Comparison of ENCODE assay signal across 19 cellular contexts in genomic region chr19:7376151-7376852, GRCh38. TPM values are rescaled to one million over a fixed set of nuclear protein-coding genes. Genes with fewer than 3 reads are reported as not detected.
A peak's percentile ranks its signal among the peaks of the same experiment; 100 is the strongest.
DNase-seq lines count a peak whose midpoint lies in the region; ATAC-seq and TF ChIP-seq lines count a peak whose summit lies in the region.
"Had no signal": no experiment of that assay in that cellular context is flagged by ENCODE, and none has a peak within 500 bp of the region (broad histone marks: within the 10 kb centered on the region; RNA-seq: fewer than 3 reads in every experiment).

No MANE protein-coding gene starts in this region.

- no peaks in the 10 kb centered on the region for H4K20me1 ChIP-seq in GM23338 (replicated peaks; ENCODE audit: insufficient read depth)

- H3K9me2 ChIP-seq in GM23338 (ENCODE audit: insufficient read depth), result no peaks in the 10 kb centered on the region

- H3K36me3 Mint-ChIP-seq in GM23338 (ENCODE audit: low read depth), result no peaks in the 10 kb centered on the region; the same call in 2 of the 3 replicates
- peaks cover 53% of the 10 kb centered on the region for H3K36me3 Mint-ChIP-seq in T-cell

- no peaks in the 10 kb centered on the region for H3K79me2 ChIP-seq in GM23338 (replicated peaks; ENCODE audit: insufficient read depth)

- no peak for TF ChIP-seq CTCF in GM23338 (conservative IDR thresholded peaks at IDR 0.05; ENCODE audit: low read depth in 2 of 2)

- H3K4me1 Mint-ChIP-seq in GM23338, result peaks cover 8% of the 10 kb centered on the region; the same call in 1 of the 3 replicates
- peaks cover 13 to 15% (median 13%) of the 10 kb centered on the region in 3 donors for H3K4me1 Mint-ChIP-seq in T-cell

- no peak overlapping the region for H3K27ac ChIP-seq in GM23338 (ENCODE audit: low read depth)
- H3K27ac ChIP-seq: right lobe of liver, SJCRH30, stomach had no signal

- POLR2A ChIA-PET in T-cell (lab: Charles Lee), result interaction anchor here in 1 of 2 donors (1.1 kb wide), 1 partner anchor 22 kb away, joined by 5 read pairs; no protein-coding TSS in a partner anchor

- peak; percentile 61 for ATAC-seq in GM23338
- no peak for ATAC-seq in T-cell (replicated peaks in 1 of 4)
- ATAC-seq in HG02642 (IDR thresholded peaks at IDR 0.05; ENCODE audit: poor library complexity, unreplicated experiment), result no peak
- ATAC-seq in GM19328 (IDR thresholded peaks at IDR 0.05; ENCODE audit: unreplicated experiment), result no peak
- ATAC-seq: HCT116, right lobe of liver had no signal

- no peaks in the 10 kb centered on the region for H3F3A ChIP-seq in GM23338 (replicated peaks; ENCODE audit: low read depth)

- H2AFZ ChIP-seq in GM23338, result no peak overlapping the region

- no peaks in the 10 kb centered on the region for H3K27me3 ChIP-seq in GM23338 (ENCODE audit: insufficient read depth)
- H3K27me3 ChIP-seq: right lobe of liver, SJCRH30, stomach had no signal

- H3K4me3 Mint-ChIP-seq in GM23338 (no peak overlapping the region), T-cell (no peak overlapping the region)

- H3K4me1 ChIP-seq in GM23338 (ENCODE audit: insufficient read depth), result no peaks in the 10 kb centered on the region
- H3K4me1 ChIP-seq: right lobe of liver, SJCRH30 had no signal

- CTCF ChIA-PET in T-cell (lab: Charles Lee), result no interaction called here

- H3K9me3 Mint-ChIP-seq in GM23338 (no peaks in the 10 kb centered on the region; the same call in 2 of the 3 replicates), T-cell (no peaks in the 10 kb centered on the region)

- DNase-seq in GM23338 (ENCODE audit: low spot score), result peak; percentile 51
- DNase-seq in T-cell, result no peak
- peak; percentile 26 for DNase-seq in iPS-NIHi11 (ENCODE audit: low spot score)
- DNase-seq in renal cortical epithelial cell (ENCODE audit: low read depth), result peak; percentile 13
- DNase-seq in NK-92 (lab: John Stamatoyannopoulos, UW; ENCODE audit: unreplicated experiment), result no peak
- DNase-seq: activated CD4-positive, CD25-positive, alpha-beta regulatory T cell; activated effector memory CD4-positive, alpha-beta T cell treated with Interleukin-2 at 50 U/mL for 16 hours; amygdala; COR-L47; Karpas-422; NCI-H1105; NCI-H2107; NCI-H524 treated with DMSO at 0.1 percent for 48 hours; SJCRH30; stomach had no signal

- H3K36me3 ChIP-seq in GM23338 (ENCODE audit: insufficient read depth), result no peaks in the 10 kb centered on the region
- H3K36me3 ChIP-seq: right lobe of liver, SJCRH30 had no signal

- no peak overlapping the region for H3K4me2 ChIP-seq in GM23338

- H3K27ac Mint-ChIP-seq in GM23338 (no peak overlapping the region), T-cell (peak overlapping the region; percentile 28 to 59)

- H3K27me3 Mint-ChIP-seq in GM23338 (ENCODE audit: insufficient read depth, low read depth, poor library complexity) (peaks cover 22% of the 10 kb centered on the region), T-cell (no peaks in the 10 kb centered on the region)

- H3K4me3 ChIP-seq in GM23338, result no peak overlapping the region
- H3K4me3 ChIP-seq: right lobe of liver, SJCRH30, stomach had no signal

TF ChIP-seq in GM23338, 12 proteins besides CTCF, POLR2A, EP300 and RAD21:
- TF ChIP-seq CREB1 (CRISPR knock-in tag; IDR thresholded peaks at IDR 0.05; ENCODE audit: low read depth), result no peak
- no peak for TF ChIP-seq EZH2phosphoT487 (IDR thresholded peaks at IDR 0.05; ENCODE audit: unreplicated experiment)
- no peak for TF ChIP-seq ZNF114 (CRISPR knock-in tag; IDR thresholded peaks at IDR 0.05)
- TF ChIP-seq ZNF462 (CRISPR knock-in tag; IDR thresholded peaks at IDR 0.05), result 0 out of 2 replicates have a peak, but pooled peaks have one; percentile 32
- no peak for TF ChIP-seq STAT1 (IDR thresholded peaks at IDR 0.05; ENCODE audit: unreplicated experiment)
- no peak for TF ChIP-seq JUNB (IDR thresholded peaks at IDR 0.05; ENCODE audit: unreplicated experiment)

RNA-seq across cellular contexts. Expression of gene ARHGEF18, which starts 27.6 kb away (rescaled TPM):
- 44.0 and 47.6 TPM in 2 replicates for total RNA-seq in GM23338 (2014; rRNA removed; shearing (Covaris generic))
- polyA plus RNA-seq in GM23338 (2016; fragmentation: Nextera tagmentation; extraction: Ambion mirVana), result 12.8 and 14.6 TPM in 2 replicates
- total RNA-seq in T-cell, result 100 to 1,000 TPM; 111 to 145 (median 126) TPM
- 53.0 and 66.0 TPM in 2 replicates for total RNA-seq in renal cortical epithelial cell

Comparison
In these comparisons a context has a peak if more than half of its experiments do, and no peak if none do; other contexts are left out.
1. DNase-seq: peak in GM23338 (single experiment), iPS-NIHi11 (single experiment) and renal cortical epithelial cell (single experiment); none in T-cell (0 of 34) and NK-92 (single experiment).